25 cellular contexts compared by ENCODE assay signal in the genomic region with DNA sequence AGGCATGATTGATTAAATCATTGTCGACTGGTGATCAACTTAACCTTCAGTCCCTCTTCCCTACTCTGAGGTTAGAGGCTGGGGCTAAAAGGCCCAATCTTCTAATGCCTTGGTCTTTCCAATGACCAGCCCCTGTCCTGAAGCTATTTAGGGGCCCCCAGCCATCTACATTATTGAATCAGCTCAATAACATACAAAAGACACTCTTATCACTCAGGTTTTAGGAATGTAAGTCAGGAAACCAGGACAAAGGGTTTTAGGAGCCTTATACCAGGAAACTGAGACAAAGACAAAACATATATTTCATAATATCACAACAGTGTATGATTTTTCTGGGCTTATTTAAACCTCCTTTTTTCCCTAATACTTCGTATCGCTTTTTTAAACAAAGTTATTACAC.
"Had no signal": no experiment of that assay in that cellular context is flagged by ENCODE, and none has a peak within 500 bp of the region (broad histone marks: within the 10 kb centered on the region; RNA-seq: fewer than 3 reads in every experiment).

No MANE protein-coding gene starts in this region.

- H3K27me3 ChIP-seq: cardiac muscle cell, MG63, SJSA1 had no signal

- H3K9me3 ChIP-seq: MG63, SJSA1 had no signal

- DNase-seq: activated CD4-positive, alpha-beta T cell treated with anti-CD3 and anti-CD28 coated beads for 48 hours; activated CD4-positive, alpha-beta T cell treated with anti-CD3 and anti-CD28 coated beads, Interleukin-2, amount 50 U/mL, for 4 hours; activated CD4-positive, CD25-positive, alpha-beta regulatory T cell treated with anti-CD3 and anti-CD28 coated beads, Interleukin-2, amount 50 U/mL, for 72 hours; activated CD8-positive, alpha-beta memory T cell treated with anti-CD3 and anti-CD28 coated beads, Interleukin-2, amount 50 U/mL, for 48 hours; activated CD8-positive, alpha-beta T cell treated with anti-CD3 and anti-CD28 coated beads, Interleukin-2, amount 10 ng/mL, durations not matched to agents 7 days and 5 days; activated effector memory CD4-positive, alpha-beta T cell treated with Interleukin-2 at 50 U/mL for 16 hours; activated naive CD4-positive, alpha-beta T cell; activated T-cell treated with anti-CD3 and anti-CD28 coated beads, Interleukin-2, amount 50 U/mL, for 24 hours; MG63; NCI-H1105; NCI-H1436; NCI-H1694 treated with DMSO at 0.1 percent for 48 hours; NCI-H2029 treated with DMSO at 0.1 percent for 48 hours; NCI-H510A treated with DMSO at 0.1 percent for 48 hours; NCI-H69; NK-92 treated with Interleukin-12 subunit alpha and Interleukin-12 subunit beta, amount 100 ng/mL, for 24 hours; SHP77; T-helper 17 cell; T-helper 9 cell had no signal

- H3K9ac ChIP-seq: KMS-11 had no signal

- H3K36me3 ChIP-seq: cardiac muscle cell, MG63, SJSA1 had no signal

- FAIRE-seq: astrocyte, RCC 7860 had no signal

- H3K4me3 ChIP-seq: cardiac muscle cell, MG63, SJSA1 had no signal

- H3K27ac ChIP-seq: cardiac muscle cell, KMS-11, SJSA1 had no signal

- ATAC-seq: activated CD8-positive, alpha-beta T cell treated with anti-CD3 and anti-CD28 coated beads, Interleukin-2, amount 10 ng/mL, durations not matched to agents 7 days and 5 days; T-helper 17 cell; WTC11 had no signal

- H3K4me1 ChIP-seq: SJSA1 had no signal

- H3K4me2 ChIP-seq: KMS-11 had no signal
